ENCODE assay signal across 8 cellular contexts in the genomic region with DNA sequence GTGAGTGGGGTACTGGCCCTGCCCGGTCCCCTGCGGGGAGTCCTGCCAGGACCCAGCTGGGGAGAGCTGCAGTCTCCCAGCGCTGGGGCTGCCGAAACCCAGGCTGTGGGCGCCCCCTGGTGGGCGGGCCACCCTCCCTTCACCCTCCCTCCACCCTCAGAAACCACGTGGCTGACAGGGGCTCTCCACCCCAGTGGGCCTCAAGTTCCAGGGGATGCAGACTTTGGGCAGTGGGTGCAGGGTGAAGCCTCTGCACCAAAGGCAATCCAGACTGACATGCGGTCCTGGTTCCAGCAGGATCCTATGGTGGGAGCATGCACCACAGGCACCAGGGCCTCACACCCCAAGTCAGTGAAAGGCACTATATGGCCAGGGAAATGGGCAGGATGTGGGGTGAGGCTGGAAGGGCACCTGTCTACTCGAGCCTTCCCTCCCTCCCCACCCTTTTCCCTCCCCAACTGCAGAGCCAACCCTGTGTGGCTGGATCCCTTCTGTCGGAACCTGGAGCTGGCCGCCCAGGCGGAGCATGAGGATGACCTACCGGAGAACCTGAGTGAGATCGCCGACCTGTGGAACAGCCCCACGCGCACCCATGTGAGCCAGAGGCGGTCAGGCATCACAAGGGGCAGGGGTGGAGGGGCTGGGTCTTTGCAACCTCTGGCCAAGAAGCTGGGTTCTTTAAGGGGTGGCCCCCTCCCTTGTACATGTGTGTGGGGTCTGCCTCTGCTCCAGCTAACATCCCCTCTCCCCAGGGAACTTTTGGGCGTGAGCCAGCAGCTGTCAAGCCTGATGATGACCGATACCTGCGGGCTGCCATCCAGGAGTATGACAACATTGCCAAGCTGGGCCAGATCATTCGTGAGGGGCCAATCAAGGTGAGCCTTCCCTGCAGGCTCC. TPM values are rescaled to one million over a fixed set of nuclear protein-coding genes. Genes with fewer than 3 reads are reported as not detected.
DNase-seq lines count a peak whose midpoint lies in the region; ATAC-seq and TF ChIP-seq lines count a peak whose summit lies in the region.

No MANE protein-coding gene starts in this region.

- peak; percentile 88 to 94 for TF ChIP-seq RAD21 in liver (IDR thresholded peaks at IDR 0.05)

- H3K27ac ChIP-seq in C4-2B (no peak overlapping the region), liver (ENCODE audit: low read depth in 1 of 2, low read length in 2 of 2) (no peak overlapping the region)

- TF ChIP-seq CTCF in C4-2B (conservative IDR thresholded peaks at IDR 0.05) (peak; percentile 91), liver (IDR thresholded peaks at IDR 0.05; ENCODE audit: low read depth, low read length, missing input control) (peak; percentile 74)

- H3K9ac ChIP-seq in liver (ENCODE audit: low read depth in 1 of 2, low read length in 2 of 2): no peak overlapping the region

- H3K36me3 ChIP-seq in liver (ENCODE audit: control insufficient read depth in 4 of 4, insufficient read depth in 3 of 4, low read depth in 1 of 4, low read length in 3 of 4): peaks cover 2 to 20% (median 10%) of the 10 kb centered on the region in 4 donors

- no peaks in the 10 kb centered on the region for H3K27me3 ChIP-seq in liver (ENCODE audit: control insufficient read depth in 4 of 4, insufficient read depth in 4 of 4, low read length in 3 of 4)

- 31% methylated on average over 22 of the region's 22 CpGs for WGBS in liver

- H3K4me1 ChIP-seq in liver (ENCODE audit: control insufficient read depth in 4 of 4, insufficient read depth in 4 of 4, low read length in 3 of 4): no peaks in the 10 kb centered on the region

- ATAC-seq in GM19397 (IDR thresholded peaks at IDR 0.05; ENCODE audit: unreplicated experiment): peak; percentile 71
- no peak for ATAC-seq in HG03521 (IDR thresholded peaks at IDR 0.05; ENCODE audit: unreplicated experiment)

- H3K9me3 ChIP-seq in liver (ENCODE audit: control insufficient read depth in 4 of 4, low read length in 3 of 4): no peaks in the 10 kb centered on the region

- H3K4me3 ChIP-seq in liver (ENCODE audit: low read depth in 1 of 3, low read length in 3 of 3): no peak overlapping the region

- peak; percentile 59 for DNase-seq in NCI-H1092 (lab: John Stamatoyannopoulos, UW)
- DNase-seq in activated CD4-positive, alpha-beta T cell treated with anti-CD3 and anti-CD28 coated beads for 1 hour: peak; percentile 68
- peak; percentile 69 for DNase-seq in central memory CD4-positive, alpha-beta T cell
- peak; percentile 64 for DNase-seq in stimulated activated CD8-positive, alpha-beta memory T cell treated with anti-CD3 and anti-CD28 coated beads, Interleukin-12 subunit alpha, Interleukin-12 subunit beta, amount 100 ng/mL, for 1 hour (ENCODE audit: low read depth)

TF ChIP-seq in liver, 16 proteins besides CTCF, POLR2A, EP300 and RAD21:
- TF ChIP-seq SP1 (IDR thresholded peaks at IDR 0.05) (no peak), EGR1 (IDR thresholded peaks at IDR 0.05; ENCODE audit: low read depth in 2 of 2) (no peak), YY1 (IDR thresholded peaks at IDR 0.05) (no peak), GABPA (IDR thresholded peaks at IDR 0.05 in 1 of 2, conservative IDR thresholded peaks at IDR 0.05 in 1 of 2) (no peak), NR2F2 (IDR thresholded peaks at IDR 0.05) (no peak), FOXA2 (IDR thresholded peaks at IDR 0.05) (no peak), TAF1 (conservative IDR thresholded peaks at IDR 0.05) (no peak), FOXA1 (IDR thresholded peaks at IDR 0.05) (no peak), RXRA (IDR thresholded peaks at IDR 0.05) (no peak), JUND (IDR thresholded peaks at IDR 0.05) (no peak)
- TF ChIP-seq, protein P1, sequence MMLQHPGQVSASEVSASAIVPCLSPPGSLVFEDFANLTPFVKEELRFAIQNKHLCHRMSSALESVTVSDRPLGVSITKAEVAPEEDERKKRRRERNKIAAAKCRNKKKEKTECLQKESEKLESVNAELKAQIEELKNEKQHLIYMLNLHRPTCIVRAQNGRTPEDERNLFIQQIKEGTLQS (IDR thresholded peaks at IDR 0.05): no peak
- TF ChIP-seq, protein P2, sequence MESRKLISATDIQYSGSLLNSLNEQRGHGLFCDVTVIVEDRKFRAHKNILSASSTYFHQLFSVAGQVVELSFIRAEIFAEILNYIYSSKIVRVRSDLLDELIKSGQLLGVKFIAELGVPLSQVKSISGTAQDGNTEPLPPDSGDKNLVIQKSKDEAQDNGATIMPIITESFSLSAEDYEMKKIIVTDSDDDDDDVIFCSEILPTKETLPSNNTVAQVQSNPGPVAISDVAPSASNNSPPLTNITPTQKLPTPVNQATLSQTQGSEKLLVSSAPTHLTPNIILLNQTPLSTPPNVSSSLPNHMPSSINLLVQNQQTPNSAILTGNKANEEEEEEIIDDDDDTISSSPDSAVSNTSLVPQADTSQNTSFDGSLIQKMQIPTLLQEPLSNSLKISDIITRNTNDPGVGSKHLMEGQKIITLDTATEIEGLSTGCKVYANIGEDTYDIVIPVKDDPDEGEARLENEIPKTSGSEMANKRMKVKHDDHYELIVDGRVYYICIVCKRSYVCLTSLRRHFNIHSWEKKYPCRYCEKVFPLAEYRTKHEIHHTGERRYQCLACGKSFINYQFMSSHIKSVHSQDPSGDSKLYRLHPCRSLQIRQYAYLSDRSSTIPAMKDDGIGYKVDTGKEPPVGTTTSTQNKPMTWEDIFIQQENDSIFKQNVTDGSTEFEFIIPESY (IDR thresholded peaks at IDR 0.05): no peak
- TF ChIP-seq, protein P3, sequence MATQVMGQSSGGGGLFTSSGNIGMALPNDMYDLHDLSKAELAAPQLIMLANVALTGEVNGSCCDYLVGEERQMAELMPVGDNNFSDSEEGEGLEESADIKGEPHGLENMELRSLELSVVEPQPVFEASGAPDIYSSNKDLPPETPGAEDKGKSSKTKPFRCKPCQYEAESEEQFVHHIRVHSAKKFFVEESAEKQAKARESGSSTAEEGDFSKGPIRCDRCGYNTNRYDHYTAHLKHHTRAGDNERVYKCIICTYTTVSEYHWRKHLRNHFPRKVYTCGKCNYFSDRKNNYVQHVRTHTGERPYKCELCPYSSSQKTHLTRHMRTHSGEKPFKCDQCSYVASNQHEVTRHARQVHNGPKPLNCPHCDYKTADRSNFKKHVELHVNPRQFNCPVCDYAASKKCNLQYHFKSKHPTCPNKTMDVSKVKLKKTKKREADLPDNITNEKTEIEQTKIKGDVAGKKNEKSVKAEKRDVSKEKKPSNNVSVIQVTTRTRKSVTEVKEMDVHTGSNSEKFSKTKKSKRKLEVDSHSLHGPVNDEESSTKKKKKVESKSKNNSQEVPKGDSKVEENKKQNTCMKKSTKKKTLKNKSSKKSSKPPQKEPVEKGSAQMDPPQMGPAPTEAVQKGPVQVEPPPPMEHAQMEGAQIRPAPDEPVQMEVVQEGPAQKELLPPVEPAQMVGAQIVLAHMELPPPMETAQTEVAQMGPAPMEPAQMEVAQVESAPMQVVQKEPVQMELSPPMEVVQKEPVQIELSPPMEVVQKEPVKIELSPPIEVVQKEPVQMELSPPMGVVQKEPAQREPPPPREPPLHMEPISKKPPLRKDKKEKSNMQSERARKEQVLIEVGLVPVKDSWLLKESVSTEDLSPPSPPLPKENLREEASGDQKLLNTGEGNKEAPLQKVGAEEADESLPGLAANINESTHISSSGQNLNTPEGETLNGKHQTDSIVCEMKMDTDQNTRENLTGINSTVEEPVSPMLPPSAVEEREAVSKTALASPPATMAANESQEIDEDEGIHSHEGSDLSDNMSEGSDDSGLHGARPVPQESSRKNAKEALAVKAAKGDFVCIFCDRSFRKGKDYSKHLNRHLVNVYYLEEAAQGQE (IDR thresholded peaks at IDR 0.05): no peak
TF ChIP-seq in liver: peak in this region for 0.

RNA-seq across cellular contexts. Expression of a gene that starts 38.8 kb away (rescaled TPM):
- total RNA-seq in liver: 100 to 1,000 TPM; 435 to 510 TPM
- polyA plus RNA-seq in liver: 100 to 1,000 TPM; 255 to 671 TPM

RNA-seq across cellular contexts. Expression of a gene that starts 38.9 kb away (rescaled TPM):
- 10 to 100 TPM; 11.3 to 12.2 TPM for total RNA-seq in liver
- polyA plus RNA-seq in liver: 10 to 100 TPM in 1 of 2 donors, 1 to 10 TPM in 1; 7.2 to 10.3 TPM
